ENCODE assay signal across 8 cellular contexts in genomic region chr15:74402873-74403589, GRCh38. TPM values are rescaled to one million over a fixed set of nuclear protein-coding genes. Genes with fewer than 3 reads are reported as not detected.
A peak's percentile ranks its signal among the peaks of the same experiment; 100 is the strongest.
DNase-seq lines count a peak whose midpoint lies in the region; ATAC-seq and TF ChIP-seq lines count a peak whose summit lies in the region.

No MANE protein-coding gene starts in this region.

- no peak overlapping the region for H3K27ac ChIP-seq in H9 (ENCODE audit: insufficient read length, low read depth, low read length)
- no peak overlapping the region for H3K27ac ChIP-seq in prostate gland

- H3K4me3 Mint-ChIP-seq in stimulated activated effector memory CD8-positive, alpha-beta T cell treated with anti-CD3 and anti-CD28 coated beads, Interleukin-12 subunit alpha, Interleukin-12 subunit beta, amount 100 ng/mL, for 72 hours, result peak overlapping the region; percentile 45
- no peak overlapping the region for H3K4me3 Mint-ChIP-seq in H9

- H3K79me1 ChIP-seq in H9 (ENCODE audit: insufficient read depth, low read depth, low read length, poor library complexity, severe bottlenecking), result no peaks in the 10 kb centered on the region

- H3K36me3 Mint-ChIP-seq in stimulated activated effector memory CD8-positive, alpha-beta T cell treated with anti-CD3 and anti-CD28 coated beads, Interleukin-12 subunit alpha, Interleukin-12 subunit beta, amount 100 ng/mL, for 72 hours, result peaks cover 5% of the 10 kb centered on the region
- no peaks in the 10 kb centered on the region for H3K36me3 Mint-ChIP-seq in H9 (ENCODE audit: insufficient read depth in 1 of 3, low read depth in 3 of 3)

- no peaks in the 10 kb centered on the region for H3K36me3 ChIP-seq in prostate gland

- H3K4me1 ChIP-seq in H9 (ENCODE audit: insufficient read depth, low read length), result peaks cover 5% of the 10 kb centered on the region; the same call in 1 of the 2 replicates
- H3K4me1 ChIP-seq in prostate gland (replicated peaks), result no peaks in the 10 kb centered on the region

- TF ChIP-seq CTCF in GM12865 (IDR thresholded peaks at IDR 0.05; ENCODE audit: insufficient read depth, low read depth, low read length, missing control alignments), result no peak
- TF ChIP-seq CTCF in H9 (conservative IDR thresholded peaks at IDR 0.05), result no peak
- TF ChIP-seq CTCF in prostate gland (IDR thresholded peaks at IDR 0.05), result no peak

- no peak overlapping the region for H3K4me2 ChIP-seq in H9 (ENCODE audit: insufficient read depth, insufficient read length, low read length)

- H3K4me1 Mint-ChIP-seq in stimulated activated effector memory CD8-positive, alpha-beta T cell treated with anti-CD3 and anti-CD28 coated beads, Interleukin-12 subunit alpha, Interleukin-12 subunit beta, amount 100 ng/mL, for 72 hours, result peaks cover 83% of the 10 kb centered on the region
- peaks cover 19 to 38% of the 10 kb centered on the region in 2 experiments for H3K4me1 Mint-ChIP-seq in H9

- no peak overlapping the region for H4K91ac ChIP-seq in H9 (ENCODE audit: insufficient read length, low read depth, low read length)

- H3K27ac Mint-ChIP-seq in stimulated activated effector memory CD8-positive, alpha-beta T cell treated with anti-CD3 and anti-CD28 coated beads, Interleukin-12 subunit alpha, Interleukin-12 subunit beta, amount 100 ng/mL, for 72 hours, result peak overlapping the region; percentile 89
- peak overlapping the region in 1 of 3 experiments; percentile 25; a peak in 1 of 7 replicates for H3K27ac Mint-ChIP-seq in H9

- no peak overlapping the region for H3K9ac ChIP-seq in H9 (ENCODE audit: extremely low read depth, insufficient read length, low read length)

- intact Hi-C loops in left ventricle myocardium superior (cut with micrococcal nuclease) (no loop called here), prostate gland (cut with DNase I) (no loop called here)

- H3K18ac ChIP-seq in H9 (ENCODE audit: insufficient read length, low read depth, low read length), result no peak overlapping the region

- no peak overlapping the region for H4K5ac ChIP-seq in H9 (ENCODE audit: insufficient read length, low read depth, low read length)

- H4K20me1 ChIP-seq in H9 (ENCODE audit: control insufficient read depth, insufficient read depth, insufficient read length), result no peaks in the 10 kb centered on the region

- no peak overlapping the region for H3T11ph ChIP-seq in H9 (ENCODE audit: low read length)

- H3K9me3 Mint-ChIP-seq in stimulated activated effector memory CD8-positive, alpha-beta T cell treated with anti-CD3 and anti-CD28 coated beads, Interleukin-12 subunit alpha, Interleukin-12 subunit beta, amount 100 ng/mL, for 72 hours, result no peaks in the 10 kb centered on the region
- H3K9me3 Mint-ChIP-seq in H9, result no peaks in the 10 kb centered on the region

- H3K23me2 ChIP-seq in H9 (ENCODE audit: insufficient read length, low read depth, low read length, poor library complexity, severe bottlenecking), result no peaks in the 10 kb centered on the region

- TF ChIP-seq POLR2A in prostate gland (IDR thresholded peaks at IDR 0.05), result no peak

- H2BK12ac ChIP-seq in H9 (ENCODE audit: insufficient read length, low read depth, low read length), result no peak overlapping the region

- ATAC-seq in HG02973 (IDR thresholded peaks at IDR 0.05; ENCODE audit: unreplicated experiment), result peak; percentile 39
- peak; percentile 38 for ATAC-seq in left ventricle myocardium superior
- peak; percentile 90 for ATAC-seq in stimulated activated effector memory CD8-positive, alpha-beta T cell treated with anti-CD3 and anti-CD28 coated beads, Interleukin-12 subunit alpha, Interleukin-12 subunit beta, amount 100 ng/mL, for 72 hours

- H2BK120ac ChIP-seq in H9 (ENCODE audit: low read depth, low read length, poor library complexity, severe bottlenecking), result no peak overlapping the region

- no peak overlapping the region for H3K56ac ChIP-seq in H9 (ENCODE audit: insufficient read length, low read depth, low read length)

- H3K9me3 ChIP-seq in H9 (ENCODE audit: control insufficient read depth, low read depth, low read length) (no peaks in the 10 kb centered on the region), prostate gland (no peaks in the 10 kb centered on the region)

- H3K4ac ChIP-seq in H9 (ENCODE audit: low read depth, low read length), result no peak overlapping the region

- no peaks in the 10 kb centered on the region; the same call in 1 of the 2 replicates for H3K27me3 Mint-ChIP-seq in H9 (ENCODE audit: low read depth)

- no peak overlapping the region for H2BK5ac ChIP-seq in H9 (ENCODE audit: insufficient read length, low read length)

- no CpG with 5 or more reads among the region's 13 CpGs for WGBS in H9 (ENCODE audit: extremely low coverage, insufficient read length, low lambda C conversion rate)
- WGBS in prostate gland, result 83% methylated on average over 13 of the region's 13 CpGs

- H3K27me3 ChIP-seq in H9 (ENCODE audit: insufficient read depth, low read length) (no peaks in the 10 kb centered on the region), prostate gland (replicated peaks; ENCODE audit: insufficient read depth) (peaks cover 3% of the 10 kb centered on the region)

- H3K79me2 ChIP-seq in H9 (ENCODE audit: insufficient read depth, low read length), result no peaks in the 10 kb centered on the region

- DNase-seq in GM12865 (ENCODE audit: low read depth), result peak; percentile 94
- peak; percentile 53 for DNase-seq in activated CD4-positive, alpha-beta T cell treated with anti-CD3 and anti-CD28 coated beads for 1 hour
- peak; percentile 34 for DNase-seq in left ventricle myocardium superior
- peak; percentile 66 to 90 for DNase-seq in stimulated activated effector memory CD8-positive, alpha-beta T cell treated with anti-CD3 and anti-CD28 coated beads, Interleukin-12 subunit alpha, Interleukin-12 subunit beta, amount 100 ng/mL, for 72 hours (ENCODE audit: low spot score in 2 of 2)
- no peak for DNase-seq in H9
- no peak for DNase-seq in prostate gland (ENCODE audit: low spot score)
- DNase-seq in HK-2 (ENCODE audit: unreplicated experiment), result no peak

- no peak overlapping the region for H2BK20ac ChIP-seq in H9 (ENCODE audit: low read depth, low read length, poor library complexity, severe bottlenecking)

- no peak overlapping the region for H2BK15ac ChIP-seq in H9 (ENCODE audit: low read depth, low read length)

- H3K4me3 ChIP-seq in GM12865 (ENCODE audit: low read depth, low read length) (peak overlapping the region; percentile 76), prostate gland (no peak overlapping the region)

- H3K23ac ChIP-seq in H9 (ENCODE audit: insufficient read length, low read depth, low read length), result no peak overlapping the region

- H2AFZ ChIP-seq in H9 (ENCODE audit: low read length), result no peak overlapping the region

- H2AK5ac ChIP-seq in H9 (ENCODE audit: insufficient read length, low read length), result no peak overlapping the region

- no peak overlapping the region for H4K8ac ChIP-seq in H9 (replicated peaks; ENCODE audit: insufficient read length, low read depth, low read length)

- no peak overlapping the region for H3K14ac ChIP-seq in H9 (ENCODE audit: insufficient read depth, low read length)

RNA-seq across cellular contexts. Expression of gene SEMA7A, which starts 30.7 kb away (rescaled TPM):
- total RNA-seq in left ventricle myocardium superior, result 1.3 TPM
- total RNA-seq in H9 (2021), result 5.7 and 7.0 TPM in 2 replicates
- 100 to 1,000 TPM in 1 of 2 donors, 1 to 10 TPM in 1; 1.3 to 171 TPM for total RNA-seq in prostate gland

RNA-seq across cellular contexts. Expression of gene CYP11A1, which starts 35.6 kb away (rescaled TPM):
- total RNA-seq in left ventricle myocardium superior (0.55 TPM), H9 (2021) (1.7 and 2.3 TPM in 2 replicates), prostate gland (10 to 100 TPM in 1 of 2 donors, under 1 TPM in 1; 0.87 to 45.9 TPM)

RNA-seq across cellular contexts. Expression of gene UBL7, which starts 57.9 kb away (rescaled TPM):
- total RNA-seq in left ventricle myocardium superior (55.1 TPM), H9 (2021) (47.5 and 48.7 TPM in 2 replicates), prostate gland (10 to 100 TPM; 83.1 to 85.2 TPM)

Comparison
In these comparisons a context has a peak if more than half of its experiments do, and no peak if none do; other contexts are left out.
1. DNase-seq: peak in GM12865 (single experiment), activated CD4-positive, alpha-beta T cell treated with anti-CD3 and anti-CD28 coated beads for 1 hour (single experiment), left ventricle myocardium superior (single experiment) and stimulated activated effector memory CD8-positive, alpha-beta T cell treated with anti-CD3 and anti-CD28 coated beads, Interleukin-12 subunit alpha, Interleukin-12 subunit beta, amount 100 ng/mL, for 72 hours (2 of 2); none in H9 (single experiment), prostate gland (single experiment) and HK-2 (single experiment).
2. ATAC-seq: peak in every context shown above with its lines; median percentile 90 in stimulated activated effector memory CD8-positive, alpha-beta T cell treated with anti-CD3 and anti-CD28 coated beads, Interleukin-12 subunit alpha, Interleukin-12 subunit beta, amount 100 ng/mL, for 72 hours; 39 in HG02973; 38 in left ventricle myocardium superior.